In the genomic region with DNA sequence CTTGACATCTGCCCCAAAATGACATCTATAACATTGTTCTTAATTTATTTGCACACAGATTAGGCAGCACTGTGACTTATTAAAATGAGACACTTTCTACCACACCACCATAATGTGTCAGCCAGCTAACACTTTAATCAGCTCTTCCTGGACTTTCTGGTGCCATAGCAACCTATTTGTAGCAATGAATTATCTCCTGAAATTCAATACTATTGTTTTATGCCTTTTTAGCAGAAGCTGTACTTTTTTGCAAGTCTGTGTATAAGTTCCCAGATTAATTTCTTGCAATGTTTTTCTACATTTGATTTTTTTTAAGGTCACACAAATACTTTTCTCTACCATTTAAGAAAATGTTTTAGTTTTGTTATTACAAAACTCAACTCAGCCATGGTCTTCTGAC, we compare ENCODE assay signal across 11 cellular contexts.
DNase-seq lines count a peak whose midpoint lies in the region; ATAC-seq, FAIRE-seq and TF ChIP-seq lines count a peak whose summit lies in the region.
"Had no signal": no experiment of that assay in that cellular context is flagged by ENCODE, and none has a peak within 500 bp of the region (broad histone marks: within the 10 kb centered on the region; RNA-seq: fewer than 3 reads in every experiment).

No MANE protein-coding gene starts in this region.

- TF ChIP-seq RAD21 in HCT116 (IDR thresholded peaks at IDR 0.05; ENCODE audit: low read depth) = no peak

- FAIRE-seq in HTR-8/SVneo (lab: Jason Lieb, UNC) = no peak

- BruUV-seq in HCT116 (replicated peaks; lab: Mats Ljungman, UMichigan) = no TSS peak

- peak overlapping the region; percentile 82 for H3K27ac Mint-ChIP-seq in activated T-helper 2 cell treated with anti-CD3 and anti-CD28 coated beads, Interferon-gamma antibody, Interleukin-2, Interleukin-4, amounts not matched to agents 10 μg/mL and 5 μg/mL and 100 μg/mL, durations not matched to agents 14 hours and 24 hours and 36 hours

- no peak for TF ChIP-seq POLR2A in HCT116 (IDR thresholded peaks at IDR 0.05; ENCODE audit: borderline replicate concordance, extremely low read depth, insufficient read depth, insufficient read length)

- DNase-seq in AG10803 (ENCODE audit: low read depth) = peak; percentile 21
- DNase-seq in HCT116 (ENCODE audit: low read depth, low spot score) = no peak
- DNase-seq in activated T-helper 2 cell treated with anti-CD3 and anti-CD28 coated beads, Interferon-gamma antibody, Interleukin-2, Interleukin-4, amounts not matched to agents 10 μg/mL and 5 μg/mL and 100 μg/mL, durations not matched to agents 14 hours and 24 hours and 36 hours (ENCODE audit: low spot score) = no peak
- DNase-seq in lung microvascular endothelial cell (ENCODE audit: low read depth in 2 of 2) = peak; percentile 48 to 58
- DNase-seq in NCI-H1105 treated with DMSO at 0.1 percent for 48 hours (lab: John Stamatoyannopoulos, UW) = no peak
- DNase-seq in ureter (ENCODE audit: low spot score) = no peak
- DNase-seq in dedifferentiated amniotic fluid mesenchymal stem cell (ENCODE audit: extremely low spot score) = no peak
- DNase-seq in HTR-8/SVneo (ENCODE audit: insufficient read length, low spot score) = no peak
- DNase-seq: aorta, NCI-H2081 treated with DMSO at 0.1 percent for 48 hours had no signal

- H3K4me1 Mint-ChIP-seq in activated T-helper 2 cell treated with anti-CD3 and anti-CD28 coated beads, Interferon-gamma antibody, Interleukin-2, Interleukin-4, amounts not matched to agents 10 μg/mL and 5 μg/mL and 100 μg/mL, durations not matched to agents 14 hours and 24 hours and 36 hours (ENCODE audit: low read depth) = peaks cover 28% of the 10 kb centered on the region

- CTCF ChIA-PET in HCT116 (lab: Charles Lee) = no interaction called here

- H3K79me2 ChIP-seq in HCT116 (ENCODE audit: insufficient read depth, low read length) = no peaks in the 10 kb centered on the region

- TF ChIP-seq CTCF in AG10803 (conservative IDR thresholded peaks at IDR 0.05; ENCODE audit: low read length) = no peak
- TF ChIP-seq CTCF in HCT116 (IDR thresholded peaks at IDR 0.05 in 2 of 3, conservative IDR thresholded peaks at IDR 0.05 in 1 of 3; ENCODE audit: borderline replicate concordance in 1 of 3, insufficient read depth in 1 of 3, low read depth in 2 of 3, low read length in 2 of 3) = no peak

- no peaks in the 10 kb centered on the region for H4K20me1 ChIP-seq in HCT116 (ENCODE audit: insufficient read depth)

- H3K27me3 ChIP-seq in HCT116 (ENCODE audit: insufficient read depth, low read length) = no peaks in the 10 kb centered on the region

- H3K4me2 ChIP-seq in HCT116 (ENCODE audit: low read length) = no peak overlapping the region

- H2AFZ ChIP-seq in HCT116 (ENCODE audit: low read depth, low read length, poor library complexity, severe bottlenecking) = no peak overlapping the region

- H3K36me3 Mint-ChIP-seq in activated T-helper 2 cell treated with anti-CD3 and anti-CD28 coated beads, Interferon-gamma antibody, Interleukin-2, Interleukin-4, amounts not matched to agents 10 μg/mL and 5 μg/mL and 100 μg/mL, durations not matched to agents 14 hours and 24 hours and 36 hours (ENCODE audit: low read depth) = peaks cover 51% of the 10 kb centered on the region

- no peak for ATAC-seq in HCT116

- no peak overlapping the region; the same call in 1 of the 2 replicates for H3K9ac ChIP-seq in HCT116 (ENCODE audit: low read length)

- H3K36me3 ChIP-seq in HCT116 (ENCODE audit: control insufficient read depth in 1 of 2, insufficient read depth in 2 of 2, low read length in 2 of 2) = peaks cover 7 to 15% of the 10 kb centered on the region in 2 experiments; a peak in 3 of 4 replicates
- H3K36me3 ChIP-seq: prostate gland had no signal

- no peaks in the 10 kb centered on the region for H3K9me2 ChIP-seq in HCT116 (ENCODE audit: insufficient read depth)

- H3K4me1 ChIP-seq in HCT116 (ENCODE audit: control insufficient read depth in 1 of 2, insufficient read depth in 2 of 2, low read length in 2 of 2) = peaks cover 5 to 13% of the 10 kb centered on the region in 2 experiments; a peak in 3 of 4 replicates
- H3K4me1 ChIP-seq: prostate gland had no signal

- no peaks in the 10 kb centered on the region for H3K9me3 Mint-ChIP-seq in activated T-helper 2 cell treated with anti-CD3 and anti-CD28 coated beads, Interferon-gamma antibody, Interleukin-2, Interleukin-4, amounts not matched to agents 10 μg/mL and 5 μg/mL and 100 μg/mL, durations not matched to agents 14 hours and 24 hours and 36 hours

- intact Hi-C loops in HCT116 (cut with micrococcal nuclease) = no loop called here
- intact Hi-C loops in activated T-helper 2 cell treated with anti-CD3 and anti-CD28 coated beads, Interferon-gamma antibody, Interleukin-2, Interleukin-4, amounts not matched to agents 10 μg/mL and 5 μg/mL and 100 μg/mL, durations not matched to agents 14 hours and 24 hours and 36 hours (cut with micrococcal nuclease) = loop anchor here (1.0 kb wide), 1 partner anchor 15 kb away; no protein-coding TSS in a partner anchor

- no peaks in the 10 kb centered on the region for H3K27me3 Mint-ChIP-seq in activated T-helper 2 cell treated with anti-CD3 and anti-CD28 coated beads, Interferon-gamma antibody, Interleukin-2, Interleukin-4, amounts not matched to agents 10 μg/mL and 5 μg/mL and 100 μg/mL, durations not matched to agents 14 hours and 24 hours and 36 hours (ENCODE audit: low read depth)

- H3K27ac ChIP-seq in HCT116 (ENCODE audit: low read depth, low read length) = peak overlapping the region; percentile 27; the same call in 1 of the 2 replicates

- RAD21 ChIA-PET in HCT116 (lab: Charles Lee; ENCODE audit: low non-redundant PET in 1 of 2, low total read pairs in 2 of 2, uncharacterized antibody in 2 of 2, unreplicated experiment in 2 of 2) = no interaction called here

- no peaks in the 10 kb centered on the region for H3K9me3 ChIP-seq in HCT116 (ENCODE audit: control insufficient read depth in 1 of 2, insufficient read depth in 1 of 2, low read depth in 1 of 2, low read length in 2 of 2)
- H3K9me3 ChIP-seq: prostate gland had no signal

- H3K4me3 ChIP-seq in AG10803 (ENCODE audit: low read length) (no peak overlapping the region), HCT116 (replicated peaks in 1 of 2; ENCODE audit: low read depth in 1 of 2, low read length in 2 of 2) (no peak overlapping the region)
- H3K4me3 ChIP-seq: prostate gland had no signal

- peak overlapping the region; percentile 41 for H3K4me3 Mint-ChIP-seq in activated T-helper 2 cell treated with anti-CD3 and anti-CD28 coated beads, Interferon-gamma antibody, Interleukin-2, Interleukin-4, amounts not matched to agents 10 μg/mL and 5 μg/mL and 100 μg/mL, durations not matched to agents 14 hours and 24 hours and 36 hours (ENCODE audit: low read depth)

- POLR2A ChIA-PET in HCT116 (lab: Charles Lee) = no interaction called here

TF ChIP-seq in HCT116, 20 proteins besides CTCF, POLR2A, EP300 and RAD21:
- no peak for TF ChIP-seq TCF7L2 (IDR thresholded peaks at IDR 0.05; ENCODE audit: borderline replicate concordance, extremely low read depth, insufficient read depth, insufficient read length)
- no peak for TF ChIP-seq EGR1 (IDR thresholded peaks at IDR 0.05; ENCODE audit: low read depth)
- TF ChIP-seq SRF (IDR thresholded peaks at IDR 0.05; ENCODE audit: low read depth) = no peak
- TF ChIP-seq EZH2 (IDR thresholded peaks at IDR 0.05) = no peak
- TF ChIP-seq ZNF274 (IDR thresholded peaks at IDR 0.05; ENCODE audit: low read depth, low read length) = no peak
- no peak for TF ChIP-seq FOSL1 (IDR thresholded peaks at IDR 0.05; ENCODE audit: low read depth)
- TF ChIP-seq ZFX (IDR thresholded peaks at IDR 0.05) = no peak
- TF ChIP-seq CEBPB (IDR thresholded peaks at IDR 0.05; ENCODE audit: low read depth) = no peak
- no peak for TF ChIP-seq CBX3 (IDR thresholded peaks at IDR 0.05; ENCODE audit: low read depth)
- no peak for TF ChIP-seq SIN3A (IDR thresholded peaks at IDR 0.05; ENCODE audit: low read depth)
- TF ChIP-seq EZH2phosphoT487 (IDR thresholded peaks at IDR 0.05; ENCODE audit: borderline replicate concordance) = no peak
- TF ChIP-seq ELF1 (IDR thresholded peaks at IDR 0.05; ENCODE audit: borderline replicate concordance, low read depth) = no peak
- no peak for TF ChIP-seq SP1 (IDR thresholded peaks at IDR 0.05; ENCODE audit: low read depth)

Comparison
In these comparisons a context has a peak if more than half of its experiments do, and no peak if none do; other contexts are left out.
1. DNase-seq: peak in AG10803 (single experiment) and lung microvascular endothelial cell (2 of 2); none in HCT116 (single experiment), activated T-helper 2 cell treated with anti-CD3 and anti-CD28 coated beads, Interferon-gamma antibody, Interleukin-2, Interleukin-4, amounts not matched to agents 10 μg/mL and 5 μg/mL and 100 μg/mL, durations not matched to agents 14 hours and 24 hours and 36 hours (single experiment), NCI-H1105 treated with DMSO at 0.1 percent for 48 hours (single experiment), ureter (single experiment), dedifferentiated amniotic fluid mesenchymal stem cell (single experiment) and HTR-8/SVneo (single experiment).